ENCODE assay signal across 20 cellular contexts in the genomic region with DNA sequence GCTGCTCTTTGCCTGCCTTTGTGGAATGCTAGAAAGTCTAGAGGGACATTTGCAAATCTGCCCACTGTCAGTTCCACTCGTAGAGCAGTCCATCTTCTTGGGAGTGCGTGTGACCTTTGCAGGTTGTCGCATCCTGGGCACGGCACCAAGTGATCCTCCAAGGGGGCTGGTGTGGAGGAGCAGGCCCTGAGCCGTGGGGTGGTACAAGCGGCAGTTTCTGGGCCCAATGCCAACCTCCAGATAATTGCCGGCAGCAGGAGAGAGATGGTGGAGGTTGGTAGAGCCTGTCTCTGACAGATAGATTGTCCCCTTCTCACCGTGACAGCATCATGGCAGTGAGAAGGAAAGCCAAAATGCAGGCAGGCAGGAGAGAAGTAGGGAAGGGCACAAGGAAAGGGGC.
DNase-seq lines count a peak whose midpoint lies in the region; ATAC-seq and TF ChIP-seq lines count a peak whose summit lies in the region.
"Had no signal": no experiment of that assay in that cellular context is flagged by ENCODE, and none has a peak within 500 bp of the region (broad histone marks: within the 10 kb centered on the region; RNA-seq: fewer than 3 reads in every experiment).

No MANE protein-coding gene starts in this region.

- CTCF ChIA-PET in Calu3 (lab: Charles Lee), result no interaction called here

- ATAC-seq in left ventricle myocardium superior (peak; percentile 68), HG02588 (IDR thresholded peaks at IDR 0.05; ENCODE audit: unreplicated experiment) (no peak)
- ATAC-seq: esophagus mucosa, T-helper 17 cell had no signal

- H3K27ac Mint-ChIP-seq in Calu3 (ENCODE audit: unreplicated experiment), result no peak overlapping the region
- H3K27ac Mint-ChIP-seq: T-helper 17 cell had no signal

- no peaks in the 10 kb centered on the region for H3K4me1 Mint-ChIP-seq in Calu3 (ENCODE audit: low read depth, unreplicated experiment)
- H3K4me1 Mint-ChIP-seq: central memory CD8-positive, alpha-beta T cell; T-helper 17 cell had no signal

- H3K9me3 Mint-ChIP-seq in Calu3 (ENCODE audit: low read depth, unreplicated experiment), result no peaks in the 10 kb centered on the region
- H3K9me3 Mint-ChIP-seq: central memory CD8-positive, alpha-beta T cell; neural crest cell had no signal

- intact Hi-C loops in left ventricle myocardium superior (cut with micrococcal nuclease), result no loop called here
- intact Hi-C loops in Calu3 (cut with micrococcal nuclease; ENCODE audit: unreplicated experiment), result no loop called here

- peak; percentile 47 to 48 for DNase-seq in NCI-H524 (lab: John Stamatoyannopoulos, UW)
- DNase-seq in NCI-H524 treated with DMSO at 0.1 percent for 48 hours (lab: John Stamatoyannopoulos, UW), result no peak
- peak; percentile 25 for DNase-seq in NCI-H2081 treated with DMSO at 0.1 percent for 48 hours (lab: John Stamatoyannopoulos, UW)
- peak; percentile 86 for DNase-seq in NCI-H748 (lab: John Stamatoyannopoulos, UW; ENCODE audit: unreplicated experiment)
- peak; percentile 45 for DNase-seq in left ventricle myocardium superior
- DNase-seq in activated CD4-positive, alpha-beta T cell treated with anti-CD3 and anti-CD28 coated beads for 1 hour, result no peak
- no peak for DNase-seq in Calu3
- DNase-seq: activated CD4-positive, alpha-beta T cell treated with anti-CD3 and anti-CD28 coated beads, Interleukin-2, amount 50 U/mL, for 1 hour; activated gamma-delta T cell treated with Interleukin-2 at 50 U/mL for 16 hours; effector CD4-positive, alpha-beta T cell; NCI-H1930; SJCRH30; small intestine; stimulated activated CD4-positive, alpha-beta T cell treated with anti-CD3 and anti-CD28 coated beads, Interleukin-4, amount 100 ng/mL, for 4 hours; T-helper 17 cell; uterus had no signal

- TF ChIP-seq CTCF in Calu3 (IDR thresholded peaks at IDR 0.05; ENCODE audit: unreplicated experiment), result no peak

- H3K36me3 Mint-ChIP-seq in Calu3 (ENCODE audit: insufficient read depth, unreplicated experiment), result no peaks in the 10 kb centered on the region

- BruUV-seq in Calu3 (replicated peaks; lab: Mats Ljungman, UMichigan), result no TSS peak

- no peak overlapping the region for H3K4me3 Mint-ChIP-seq in Calu3 (ENCODE audit: low read depth, unreplicated experiment)
- H3K4me3 Mint-ChIP-seq: central memory CD8-positive, alpha-beta T cell; neural crest cell; T-helper 17 cell had no signal

- H3K27me3 Mint-ChIP-seq in Calu3 (ENCODE audit: unreplicated experiment), result peaks cover 27% of the 10 kb centered on the region

Comparison
In these comparisons a context has a peak if more than half of its experiments do, and no peak if none do; other contexts are left out.
1. DNase-seq: peak in NCI-H524 (2 of 2), NCI-H2081 treated with DMSO at 0.1 percent for 48 hours (single experiment), NCI-H748 (single experiment) and left ventricle myocardium superior (single experiment); none in NCI-H524 treated with DMSO at 0.1 percent for 48 hours (single experiment), activated CD4-positive, alpha-beta T cell treated with anti-CD3 and anti-CD28 coated beads for 1 hour (single experiment) and Calu3 (single experiment).